ENCODE assay signal across 11 cellular contexts in the genomic region with DNA sequence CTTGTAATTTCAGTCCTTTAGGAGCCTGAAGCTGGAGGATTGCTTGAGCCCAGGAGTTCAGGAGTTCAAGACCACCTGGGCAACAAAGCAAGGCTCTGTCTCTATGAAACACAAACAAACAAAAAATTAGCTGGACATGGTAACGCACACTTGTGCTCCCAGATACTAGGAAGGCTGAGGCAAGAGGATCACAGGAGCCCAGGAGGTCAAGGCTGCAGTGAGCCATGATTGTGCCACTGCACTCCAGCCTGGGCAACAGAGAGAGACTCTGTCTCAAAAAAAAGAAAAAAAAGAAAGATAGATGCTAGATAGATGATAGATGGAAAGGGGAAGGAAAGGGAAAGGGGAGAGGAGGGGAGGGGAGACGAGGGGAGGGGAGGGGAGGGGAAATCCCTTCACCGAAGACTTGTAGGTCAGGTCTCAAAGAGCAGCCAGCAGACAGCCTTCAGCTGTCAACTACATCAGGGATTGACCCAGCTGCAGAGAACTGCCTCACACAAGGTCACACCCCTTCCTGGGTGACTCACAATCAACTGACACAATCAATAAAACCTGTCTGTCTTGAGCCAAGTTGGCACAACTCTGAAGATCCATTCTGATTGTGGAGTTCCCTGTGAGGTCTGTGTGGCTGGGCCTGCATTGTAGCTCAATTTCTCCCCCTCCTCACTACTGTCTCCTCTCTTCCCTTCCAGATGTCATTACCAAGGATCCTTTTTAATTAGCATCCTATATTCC.
A peak's percentile ranks its signal among the peaks of the same experiment; 100 is the strongest.
DNase-seq lines count a peak whose midpoint lies in the region; TF ChIP-seq lines count a peak whose summit lies in the region.
"Had no signal": no experiment of that assay in that cellular context is flagged by ENCODE, and none has a peak within 500 bp of the region (broad histone marks: within the 10 kb centered on the region; RNA-seq: fewer than 3 reads in every experiment).

No MANE protein-coding gene starts in this region.

- H3K9me3 Mint-ChIP-seq in glutamatergic neuron (ENCODE audit: unreplicated experiment), result peaks cover 3% of the 10 kb centered on the region

- H3K4me3 Mint-ChIP-seq in glutamatergic neuron (ENCODE audit: unreplicated experiment), result no peak overlapping the region

- no peak overlapping the region for H3K18ac ChIP-seq in neuronal stem cell (ENCODE audit: low read length)

- no peak overlapping the region for H3K4ac ChIP-seq in neuronal stem cell (ENCODE audit: low read length)

- H3K36me3 Mint-ChIP-seq in glutamatergic neuron (ENCODE audit: unreplicated experiment), result no peaks in the 10 kb centered on the region

- H2BK12ac ChIP-seq in neuronal stem cell (ENCODE audit: low read length), result no peak overlapping the region

- no peak overlapping the region for H2AFZ ChIP-seq in neuronal stem cell (ENCODE audit: low read length)

- TF ChIP-seq CTCF in RWPE1 (conservative IDR thresholded peaks at IDR 0.05; ENCODE audit: low read depth) (no peak), glutamatergic neuron (IDR thresholded peaks at IDR 0.05; ENCODE audit: partially characterized antibody, unreplicated experiment) (no peak)

- no peak overlapping the region for H4K91ac ChIP-seq in neuronal stem cell (ENCODE audit: low read depth, low read length, poor library complexity)

- no peaks in the 10 kb centered on the region for H3K36me3 ChIP-seq in neuronal stem cell (replicated peaks in 1 of 2; ENCODE audit: control insufficient read depth in 2 of 2, insufficient read depth in 2 of 2, low read length in 2 of 2)
- H3K36me3 ChIP-seq: heart left ventricle had no signal

- no peak overlapping the region for H3K14ac ChIP-seq in neuronal stem cell (ENCODE audit: low read length)

- H3K4me2 ChIP-seq in neuronal stem cell (ENCODE audit: insufficient read depth, low read length, poor library complexity, severe bottlenecking), result no peak overlapping the region
- H3K4me2 ChIP-seq: A549 had no signal

- H2AK5ac ChIP-seq in neuronal stem cell (ENCODE audit: low read depth, low read length), result no peak overlapping the region

- no peak overlapping the region for H3K9ac ChIP-seq in neuronal stem cell (ENCODE audit: low read depth, low read length, poor library complexity)

- H2BK120ac ChIP-seq in neuronal stem cell (ENCODE audit: low read depth, low read length), result no peak overlapping the region

- H3K27me3 Mint-ChIP-seq in glutamatergic neuron (ENCODE audit: unreplicated experiment), result peaks cover 4% of the 10 kb centered on the region

- H3K27ac Mint-ChIP-seq in glutamatergic neuron (ENCODE audit: unreplicated experiment), result peak overlapping the region; percentile 28

- H3K4me3 ChIP-seq in neuronal stem cell (ENCODE audit: low read length in 2 of 2), result no peak overlapping the region
- H3K4me3 ChIP-seq: A549, GM12878, heart left ventricle had no signal

- H2BK5ac ChIP-seq in neuronal stem cell (ENCODE audit: low read length), result no peak overlapping the region

- H3K79me1 ChIP-seq in neuronal stem cell (ENCODE audit: low read depth, low read length), result no peaks in the 10 kb centered on the region

- peak overlapping the region; percentile 25; the same call in 1 of the 2 replicates for H3K27ac ChIP-seq in RWPE1
- no peak overlapping the region for H3K27ac ChIP-seq in neuronal stem cell (replicated peaks; ENCODE audit: low read length)
- H3K27ac ChIP-seq: A549, heart left ventricle had no signal

- DNase-seq in NCI-H2107 (lab: John Stamatoyannopoulos, UW), result peak; percentile 1
- DNase-seq in NCI-H2107 treated with DMSO at 0.1 percent for 48 hours (lab: John Stamatoyannopoulos, UW; ENCODE audit: unreplicated experiment), result no peak
- peak; percentile 73 for DNase-seq in RWPE1 (ENCODE audit: low spot score)
- peak; percentile 22 for DNase-seq in glutamatergic neuron
- peak; percentile 57 for DNase-seq in stromal cell of bone marrow (ENCODE audit: low read depth)
- DNase-seq in HK-2 (ENCODE audit: unreplicated experiment), result no peak
- no peak for DNase-seq in NCI-H1092 (lab: John Stamatoyannopoulos, UW)
- no peak for DNase-seq in neuronal stem cell (ENCODE audit: low spot score)
- DNase-seq: heart left ventricle had no signal

- H3K9me3 ChIP-seq in neuronal stem cell (replicated peaks in 1 of 2; ENCODE audit: control insufficient read depth in 2 of 2, insufficient read depth in 1 of 2, low read depth in 1 of 2, low read length in 2 of 2), result no peaks in the 10 kb centered on the region
- H3K9me3 ChIP-seq: A549 had no signal

- H3K4me1 Mint-ChIP-seq in glutamatergic neuron (ENCODE audit: low read depth, unreplicated experiment), result no peaks in the 10 kb centered on the region

- CTCF ChIA-PET in RWPE1 (lab: Yijun Ruan, JAX), result no interaction called here

- H2BK15ac ChIP-seq in neuronal stem cell (ENCODE audit: low read length), result no peak overlapping the region

- H3K4me1 ChIP-seq in neuronal stem cell (ENCODE audit: control insufficient read depth in 2 of 2, insufficient read depth in 1 of 2, low read depth in 1 of 2, low read length in 2 of 2), result no peaks in the 10 kb centered on the region
- H3K4me1 ChIP-seq: A549, heart left ventricle had no signal

- WGBS in neuronal stem cell (ENCODE audit: extremely low coverage in 2 of 2, insufficient read length in 2 of 2, insufficient replicate concordance in 1 of 2), 2 donors, result no CpG with 5 or more reads among the region's 3 CpGs

- no peak overlapping the region for H3K23ac ChIP-seq in neuronal stem cell (ENCODE audit: low read depth, low read length, poor library complexity)

- no peaks in the 10 kb centered on the region for H3K27me3 ChIP-seq in neuronal stem cell (ENCODE audit: control insufficient read depth in 3 of 3, insufficient read depth in 3 of 3, low read depth in 1 of 3, low read length in 3 of 3)
- H3K27me3 ChIP-seq: heart left ventricle had no signal

- POLR2A ChIA-PET in RWPE1 (lab: Yijun Ruan, JAX; ENCODE audit: low non-redundant PET), result interaction anchor here (0.5 to 0.6 kb wide), 2 partner anchors 34 to 76 kb away, joined by 3 read pairs; no protein-coding TSS in a partner anchor

- no peak overlapping the region for H4K8ac ChIP-seq in neuronal stem cell (ENCODE audit: low read depth, low read length)

Comparison
In these comparisons a context has a peak if more than half of its experiments do, and no peak if none do; other contexts are left out.
1. DNase-seq: peak in NCI-H2107 (single experiment), RWPE1 (single experiment), glutamatergic neuron (single experiment) and stromal cell of bone marrow (single experiment); none in NCI-H2107 treated with DMSO at 0.1 percent for 48 hours (single experiment), HK-2 (single experiment), NCI-H1092 (single experiment) and neuronal stem cell (single experiment).